Comparison of ENCODE assay signal across 25 cellular contexts in the genomic region with DNA sequence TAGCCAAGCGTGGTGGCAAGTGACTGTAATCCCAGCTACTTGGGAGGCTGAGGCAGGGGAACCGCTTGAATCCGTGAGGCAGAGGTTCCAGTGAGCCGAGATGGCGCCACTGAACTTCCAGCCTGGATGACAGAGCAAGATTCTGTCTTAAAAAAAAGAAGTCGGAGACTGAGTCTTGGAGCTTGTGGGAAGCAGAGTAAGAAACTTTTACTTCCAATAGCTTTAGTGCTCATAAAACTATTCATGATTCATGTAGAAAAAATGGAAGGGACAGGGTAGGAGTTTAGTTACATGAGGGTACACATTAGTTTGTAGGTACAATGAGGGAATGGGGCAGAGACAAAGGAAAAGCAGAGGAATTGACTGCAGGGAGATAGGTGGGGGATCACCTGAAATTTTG. TPM values are rescaled to one million over a fixed set of nuclear protein-coding genes. Genes with fewer than 3 reads are reported as not detected.
A peak's percentile ranks its signal among the peaks of the same experiment; 100 is the strongest.
DNase-seq lines count a peak whose midpoint lies in the region; FAIRE-seq and TF ChIP-seq lines count a peak whose summit lies in the region.
"Had no signal": no experiment of that assay in that cellular context is flagged by ENCODE, and none has a peak within 500 bp of the region (broad histone marks: within the 10 kb centered on the region; RNA-seq: fewer than 3 reads in every experiment).

No MANE protein-coding gene starts in this region.

- no peak overlapping the region for H3K4me2 ChIP-seq in astrocyte (ENCODE audit: low read length)
- H3K4me2 ChIP-seq: BLaER1 treated with 17β-estradiol and CSF1 and Interleukin-3, amounts not matched to agents 10 nM and 100 nM; SK-N-SH had no signal

- no peaks in the 10 kb centered on the region for H3K79me2 ChIP-seq in astrocyte (ENCODE audit: insufficient read depth, low read length)

- 89% methylated on average over 6 of the region's 6 CpGs for WGBS in prostate gland
- WGBS in stomach, 5 donors, result 65 to 100% (median 93%) methylated on average over 6 of the region's 6 CpGs

- H3K36me3 Mint-ChIP-seq in astrocyte (ENCODE audit: low read depth, unreplicated experiment) (no peaks in the 10 kb centered on the region), mesothelial cell of epicardium (peaks cover 20% of the 10 kb centered on the region)

- no peak for TF ChIP-seq CTCF in astrocyte (IDR thresholded peaks at IDR 0.05; ENCODE audit: insufficient read depth, low read depth, low read length)
- no peak for TF ChIP-seq CTCF in mesothelial cell of epicardium (IDR thresholded peaks at IDR 0.05; ENCODE audit: unreplicated experiment)
- TF ChIP-seq CTCF in prostate gland (IDR thresholded peaks at IDR 0.05), result no peak
- no peak for TF ChIP-seq CTCF in stomach (IDR thresholded peaks at IDR 0.05)

- TF ChIP-seq EP300 in stomach (IDR thresholded peaks at IDR 0.05), result no peak

- H3K4me3 Mint-ChIP-seq in astrocyte (ENCODE audit: unreplicated experiment) (no peak overlapping the region), mesothelial cell of epicardium (no peak overlapping the region)
- H3K4me3 Mint-ChIP-seq: CD4-positive, alpha-beta T cell had no signal

- H3K4me1 Mint-ChIP-seq in astrocyte (ENCODE audit: low read depth, unreplicated experiment), result peaks cover 9% of the 10 kb centered on the region
- peaks cover 16% of the 10 kb centered on the region for H3K4me1 Mint-ChIP-seq in mesothelial cell of epicardium

- intact Hi-C loops in prostate gland (cut with DNase I), result no loop called here
- intact Hi-C loops in stomach (cut with DNase I; ENCODE audit: low total_unique reads), result no loop called here

- no peaks in the 10 kb centered on the region for H3K36me3 ChIP-seq in astrocyte (ENCODE audit: insufficient read depth, low read length)
- H3K36me3 ChIP-seq in prostate gland, result no peaks in the 10 kb centered on the region
- peaks cover 0 to 7% (median 1%) of the 10 kb centered on the region in 4 donors for H3K36me3 ChIP-seq in stomach

- H3K4me3 ChIP-seq in astrocyte (ENCODE audit: insufficient read depth, low read depth, low read length), result no peak overlapping the region
- no peak overlapping the region for H3K4me3 ChIP-seq in prostate gland
- no peak overlapping the region for H3K4me3 ChIP-seq in stomach
- H3K4me3 ChIP-seq: BLaER1 treated with 17β-estradiol and CSF1 and Interleukin-3, amounts not matched to agents 10 nM and 100 nM had no signal

- DNase-seq in EH (ENCODE audit: low read depth), result peak; percentile 43
- peak; percentile 2 for DNase-seq in GM03348 (ENCODE audit: low spot score)
- peak; percentile 12 for DNase-seq in astrocyte (ENCODE audit: low read depth)
- no peak for DNase-seq in mesothelial cell of epicardium (ENCODE audit: low spot score in 2 of 2, unreplicated experiment in 2 of 2)
- no peak for DNase-seq in prostate gland (ENCODE audit: low spot score)
- no peak for DNase-seq in GF-D8 (lab: John Stamatoyannopoulos, UW)
- no peak for DNase-seq in putamen (ENCODE audit: low spot score)
- DNase-seq in stomach, result no peak
- DNase-seq: AML-193; CD4-positive, alpha-beta T cell; COR-L47; DMS53; H7; Karpas-422; MV-4-11; NCI-H1105 treated with DMSO at 0.1 percent for 48 hours; NCI-H146; NCI-H2029; NCI-H446; NCI-H524 treated with DMSO at 0.1 percent for 48 hours; NCI-H774; SK-N-SH had no signal

- peak; percentile 52 for FAIRE-seq in astrocyte (lab: Jason Lieb, UNC)
- FAIRE-seq: A204.1, GM18507 had no signal

- H3K27me3 ChIP-seq in astrocyte (ENCODE audit: insufficient read depth, low read length) (no peaks in the 10 kb centered on the region), prostate gland (replicated peaks; ENCODE audit: insufficient read depth) (no peaks in the 10 kb centered on the region), stomach (no peaks in the 10 kb centered on the region)

- H3K4me1 ChIP-seq in astrocyte (ENCODE audit: insufficient read depth, low read length) (no peaks in the 10 kb centered on the region), prostate gland (replicated peaks) (no peaks in the 10 kb centered on the region), stomach (no peaks in the 10 kb centered on the region)
- H3K4me1 ChIP-seq: BLaER1 treated with 17β-estradiol and CSF1 and Interleukin-3, amounts not matched to agents 10 nM and 100 nM had no signal

- H3K9me3 Mint-ChIP-seq in astrocyte (ENCODE audit: unreplicated experiment) (peaks cover under 1% of the 10 kb centered on the region), mesothelial cell of epicardium (peaks cover 5% of the 10 kb centered on the region)
- H3K9me3 Mint-ChIP-seq: CD4-positive, alpha-beta T cell had no signal

- TF ChIP-seq POLR2A in prostate gland (IDR thresholded peaks at IDR 0.05) (no peak), stomach (IDR thresholded peaks at IDR 0.05) (no peak)

- no peaks in the 10 kb centered on the region for H4K20me1 ChIP-seq in astrocyte (ENCODE audit: insufficient read depth, low read length)

- H2AFZ ChIP-seq in astrocyte (ENCODE audit: low read depth, low read length), result no peak overlapping the region

- H3K9ac ChIP-seq in astrocyte (ENCODE audit: low read length), result no peak overlapping the region
- H3K9ac ChIP-seq: BLaER1 treated with 17β-estradiol and CSF1 and Interleukin-3, amounts not matched to agents 10 nM and 100 nM; SK-N-SH had no signal

- H3K27ac ChIP-seq in astrocyte (ENCODE audit: low read depth, low read length) (no peak overlapping the region), prostate gland (no peak overlapping the region), stomach (no peak overlapping the region)
- H3K27ac ChIP-seq: BLaER1 treated with 17β-estradiol and CSF1 and Interleukin-3, amounts not matched to agents 10 nM and 100 nM had no signal

- H3K27me3 Mint-ChIP-seq in astrocyte (ENCODE audit: low read depth, unreplicated experiment) (no peaks in the 10 kb centered on the region), mesothelial cell of epicardium (ENCODE audit: low read depth) (no peaks in the 10 kb centered on the region)
- H3K27me3 Mint-ChIP-seq: CD4-positive, alpha-beta T cell had no signal

- H3K9me3 ChIP-seq in astrocyte (ENCODE audit: insufficient read depth, low read depth, low read length) (no peaks in the 10 kb centered on the region), prostate gland (no peaks in the 10 kb centered on the region), stomach (peaks cover 0 to under 1% (median 0%) of the 10 kb centered on the region in 4 donors)
- H3K9me3 ChIP-seq: SK-N-SH had no signal

- no peak overlapping the region for H3K27ac Mint-ChIP-seq in astrocyte (ENCODE audit: unreplicated experiment)
- peak overlapping the region; percentile 36 for H3K27ac Mint-ChIP-seq in mesothelial cell of epicardium
- H3K27ac Mint-ChIP-seq: CD4-positive, alpha-beta T cell had no signal

RNA-seq across cellular contexts. Expression of gene RAP2C, which starts 19.3 kb away (rescaled TPM):
- total RNA-seq in astrocyte, result 29.0 and 31.2 TPM in 2 replicates
- 80.1 to 85.0 TPM (median 83.0 TPM) in 3 replicates for total RNA-seq in mesothelial cell of epicardium
- 10 to 100 TPM in 1 of 2 donors, 1 to 10 TPM in 1; 9.2 to 19.0 TPM for total RNA-seq in prostate gland
- total RNA-seq in stomach, result 10 to 100 TPM; 16.1 to 53.1 (median 28.3) TPM
- 10 to 100 TPM; 11.1 to 16.5 (median 13.2) TPM for polyA plus RNA-seq in stomach

Comparison
In these comparisons a context has a peak if more than half of its experiments do, and no peak if none do; other contexts are left out.
1. DNase-seq: peak in EH (single experiment), GM03348 (single experiment) and astrocyte (single experiment); none in mesothelial cell of epicardium (0 of 2), prostate gland (single experiment), GF-D8 (single experiment), putamen (single experiment) and stomach (single experiment).